In the genomic region with DNA sequence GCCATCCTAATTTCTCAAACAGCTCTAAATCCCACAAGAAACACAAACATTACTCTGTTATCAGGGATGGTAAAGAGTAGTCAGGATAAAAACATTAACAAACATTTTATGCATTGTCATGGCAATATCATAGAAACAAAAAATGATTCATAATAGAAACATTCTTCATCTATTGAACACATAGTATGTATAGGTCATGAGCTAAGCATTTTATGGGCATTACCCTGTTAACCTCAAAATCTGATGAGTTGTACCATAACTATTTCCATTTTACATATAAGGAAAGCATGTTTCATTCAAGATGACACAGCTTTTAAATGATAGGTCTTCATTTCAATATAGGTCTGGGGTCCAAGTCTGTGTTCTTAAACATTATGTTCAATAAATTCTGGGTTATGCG, we compare ENCODE assay signal across 15 cellular contexts.
DNase-seq lines count a peak whose midpoint lies in the region; ATAC-seq and TF ChIP-seq lines count a peak whose summit lies in the region.
"Had no signal": no experiment of that assay in that cellular context is flagged by ENCODE, and none has a peak within 500 bp of the region (broad histone marks: within the 10 kb centered on the region; RNA-seq: fewer than 3 reads in every experiment).

No MANE protein-coding gene starts in this region.

- H3K4me3 ChIP-seq in SK-N-SH (ENCODE audit: low read depth in 2 of 2, low read length in 1 of 2): no peak overlapping the region
- no peak overlapping the region for H3K4me3 ChIP-seq in skeletal muscle satellite cell (ENCODE audit: low read length)
- H3K4me3 ChIP-seq: esophagus squamous epithelium, lower lobe of right lung, upper lobe of left lung had no signal

- no peak for ATAC-seq in HG02763 (IDR thresholded peaks at IDR 0.05; ENCODE audit: unreplicated experiment)
- ATAC-seq: right cardiac atrium, WTC11 had no signal

- H3K9ac ChIP-seq in SK-N-SH: peak overlapping the region; percentile 56; the same call in 1 of the 2 replicates
- H3K9ac ChIP-seq in skeletal muscle satellite cell (ENCODE audit: low read depth, low read length): peak overlapping the region; percentile 32

- H3K9me3 ChIP-seq in SK-N-SH (no peaks in the 10 kb centered on the region), skeletal muscle satellite cell (replicated peaks; ENCODE audit: low read length) (peaks cover 10% of the 10 kb centered on the region)

- H3K79me2 ChIP-seq in SK-N-SH (ENCODE audit: insufficient read depth): no peaks in the 10 kb centered on the region

- 89% methylated on average over 1 of the region's 1 CpG for WGBS in SK-N-SH (ENCODE audit: low lambda C conversion rate)

- TF ChIP-seq CTCF in SK-N-SH (IDR thresholded peaks at IDR 0.05): no peak

- no peaks in the 10 kb centered on the region for H3K27me3 ChIP-seq in SK-N-SH (ENCODE audit: insufficient read depth)
- no peaks in the 10 kb centered on the region for H3K27me3 ChIP-seq in skeletal muscle satellite cell (ENCODE audit: control insufficient read depth, insufficient read depth, low read length)
- H3K27me3 ChIP-seq: esophagus squamous epithelium, upper lobe of left lung had no signal

- CTCF ChIA-PET in SK-N-SH (lab: Yijun Ruan, JAX): interaction anchor here (0.9 kb wide), 1 partner anchor 9 kb away, joined by 3 read pairs; no protein-coding TSS in a partner anchor

- H3K4me2 ChIP-seq in SK-N-SH (peak overlapping the region; percentile 30), skeletal muscle satellite cell (ENCODE audit: low read length) (peak overlapping the region; percentile 41)

- TF ChIP-seq EP300 in SK-N-SH (IDR thresholded peaks at IDR 0.05; ENCODE audit: borderline replicate concordance in 1 of 2, low read depth in 1 of 2, low read length in 1 of 2): peak in 1 of 2 experiments; percentile 67; a peak in 1 of 4 replicates

- H2AFZ ChIP-seq in SK-N-SH (ENCODE audit: low read depth): no peak overlapping the region

- H3K4me1 ChIP-seq in SK-N-SH (ENCODE audit: control insufficient read depth in 1 of 2, insufficient read depth in 2 of 2, low read depth in 1 of 2, low read length in 1 of 2) (peaks cover 0 to 30% of the 10 kb centered on the region in 2 experiments; a peak in 2 of 4 replicates), skeletal muscle satellite cell (ENCODE audit: control insufficient read depth, insufficient read depth, low read length) (peaks cover 39% of the 10 kb centered on the region)
- H3K4me1 ChIP-seq: lower lobe of right lung had no signal

- H3K27ac ChIP-seq in SK-N-SH (ENCODE audit: low read depth in 2 of 2, low read length in 1 of 2): peak overlapping the region in 1 of 2 experiments; percentile 91; a peak in 2 of 4 replicates
- H3K27ac ChIP-seq: esophagus squamous epithelium, lower lobe of right lung, upper lobe of left lung had no signal

- peaks cover 28% of the 10 kb centered on the region for H3F3A ChIP-seq in SK-N-SH (replicated peaks; ENCODE audit: insufficient read depth)

- H3K36me3 ChIP-seq in SK-N-SH (replicated peaks in 1 of 2; ENCODE audit: control insufficient read depth in 1 of 2, insufficient read depth in 2 of 2, low read length in 1 of 2): no peaks in the 10 kb centered on the region
- no peaks in the 10 kb centered on the region for H3K36me3 ChIP-seq in skeletal muscle satellite cell (ENCODE audit: insufficient read depth, low read length)
- H3K36me3 ChIP-seq: esophagus squamous epithelium, lower lobe of right lung, upper lobe of left lung had no signal

- H3K9me2 ChIP-seq in SK-N-SH: no peaks in the 10 kb centered on the region

- DNase-seq in HS-27A (ENCODE audit: low read depth): peak; percentile 77
- no peak for DNase-seq in SK-N-SH
- DNase-seq in fibroblast of gingiva (ENCODE audit: low read depth): peak; percentile 35
- DNase-seq in activated CD8-positive, alpha-beta memory T cell treated with anti-CD3 and anti-CD28 coated beads, Interleukin-2, amount 50 U/mL, for 4 hours: no peak
- DNase-seq in NCI-H1694 treated with DMSO at 0.1 percent for 48 hours (lab: John Stamatoyannopoulos, UW): no peak
- DNase-seq: activated CD8-positive, alpha-beta memory T cell treated with anti-CD3 and anti-CD28 coated beads, Interleukin-2, amount 50 U/mL, for 48 hours; CD4-positive, alpha-beta memory T cell; esophagus squamous epithelium; lower lobe of right lung; right cardiac atrium; stimulated activated naive CD4-positive, alpha-beta T cell treated with Interleukin-2 at 50 U/mL for 16 hours; upper lobe of left lung had no signal

- no peaks in the 10 kb centered on the region for H4K20me1 ChIP-seq in SK-N-SH (ENCODE audit: insufficient read depth)

- POLR2A ChIA-PET in SK-N-SH (lab: Yijun Ruan, JAX): no interaction called here

- no peak for TF ChIP-seq RAD21 in SK-N-SH (IDR thresholded peaks at IDR 0.05; ENCODE audit: low read length)

TF ChIP-seq in SK-N-SH, 30 proteins besides CTCF, POLR2A, EP300 and RAD21 (continues in another document):
- TF ChIP-seq, protein P1, sequence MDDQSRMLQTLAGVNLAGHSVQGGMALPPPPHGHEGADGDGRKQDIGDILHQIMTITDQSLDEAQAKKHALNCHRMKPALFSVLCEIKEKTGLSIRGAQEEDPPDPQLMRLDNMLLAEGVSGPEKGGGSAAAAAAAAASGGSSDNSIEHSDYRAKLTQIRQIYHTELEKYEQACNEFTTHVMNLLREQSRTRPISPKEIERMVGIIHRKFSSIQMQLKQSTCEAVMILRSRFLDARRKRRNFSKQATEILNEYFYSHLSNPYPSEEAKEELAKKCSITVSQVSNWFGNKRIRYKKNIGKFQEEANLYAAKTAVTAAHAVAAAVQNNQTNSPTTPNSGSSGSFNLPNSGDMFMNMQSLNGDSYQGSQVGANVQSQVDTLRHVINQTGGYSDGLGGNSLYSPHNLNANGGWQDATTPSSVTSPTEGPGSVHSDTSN (IDR thresholded peaks at IDR 0.05): 0 out of 2 replicates have a peak, but pooled peaks have one; percentile 39
- TF ChIP-seq GATA2 (CRISPR knock-in tag; IDR thresholded peaks at IDR 0.05) (no peak), NRF1 (IDR thresholded peaks at IDR 0.05; ENCODE audit: low read depth, low read length) (no peak), POLR2AphosphoS5 (IDR thresholded peaks at IDR 0.05; ENCODE audit: low read depth, low read length) (no peak), TEAD4 (IDR thresholded peaks at IDR 0.05; ENCODE audit: borderline replicate concordance, insufficient read depth) (peak; percentile 75; the same call in 1 of the 2 replicates), EZH2phosphoT487 (IDR thresholded peaks at IDR 0.05; ENCODE audit: borderline replicate concordance, low read depth) (no peak), FOXJ3 (CRISPR knock-in tag; IDR thresholded peaks at IDR 0.05) (no peak), RCOR1 (IDR thresholded peaks at IDR 0.05; ENCODE audit: low read length) (no peak), JUND (IDR thresholded peaks at IDR 0.05) (peak; percentile 72), CHD2 (IDR thresholded peaks at IDR 0.05; ENCODE audit: low read length, partially characterized antibody) (no peak), IRF3 (IDR thresholded peaks at IDR 0.05; ENCODE audit: low read depth, low read length) (no peak), NFIC (IDR thresholded peaks at IDR 0.05; ENCODE audit: borderline replicate concordance) (peak; percentile 29; the same call in 1 of the 2 replicates), TCF12 (IDR thresholded peaks at IDR 0.05) (peak; percentile 65), FOSL2 (IDR thresholded peaks at IDR 0.05; ENCODE audit: borderline replicate concordance, low read depth) (peak; percentile 71), ELF1 (IDR thresholded peaks at IDR 0.05) (no peak), GABPA (IDR thresholded peaks at IDR 0.05; ENCODE audit: low read depth) (no peak), USF1 (IDR thresholded peaks at IDR 0.05; ENCODE audit: borderline replicate concordance, low read depth) (no peak)
- TF ChIP-seq, protein P2, sequence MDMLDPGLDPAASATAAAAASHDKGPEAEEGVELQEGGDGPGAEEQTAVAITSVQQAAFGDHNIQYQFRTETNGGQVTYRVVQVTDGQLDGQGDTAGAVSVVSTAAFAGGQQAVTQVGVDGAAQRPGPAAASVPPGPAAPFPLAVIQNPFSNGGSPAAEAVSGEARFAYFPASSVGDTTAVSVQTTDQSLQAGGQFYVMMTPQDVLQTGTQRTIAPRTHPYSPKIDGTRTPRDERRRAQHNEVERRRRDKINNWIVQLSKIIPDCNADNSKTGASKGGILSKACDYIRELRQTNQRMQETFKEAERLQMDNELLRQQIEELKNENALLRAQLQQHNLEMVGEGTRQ (IDR thresholded peaks at IDR 0.05; ENCODE audit: borderline replicate concordance, low read depth, low read length): no peak

Comparison
In these comparisons a context has a peak if more than half of its experiments do, and no peak if none do; other contexts are left out.
1. DNase-seq: peak in HS-27A (single experiment) and fibroblast of gingiva (single experiment); none in SK-N-SH (single experiment), activated CD8-positive, alpha-beta memory T cell treated with anti-CD3 and anti-CD28 coated beads, Interleukin-2, amount 50 U/mL, for 4 hours (single experiment) and NCI-H1694 treated with DMSO at 0.1 percent for 48 hours (single experiment).